16 cellular contexts compared by ENCODE assay signal in the genomic region with DNA sequence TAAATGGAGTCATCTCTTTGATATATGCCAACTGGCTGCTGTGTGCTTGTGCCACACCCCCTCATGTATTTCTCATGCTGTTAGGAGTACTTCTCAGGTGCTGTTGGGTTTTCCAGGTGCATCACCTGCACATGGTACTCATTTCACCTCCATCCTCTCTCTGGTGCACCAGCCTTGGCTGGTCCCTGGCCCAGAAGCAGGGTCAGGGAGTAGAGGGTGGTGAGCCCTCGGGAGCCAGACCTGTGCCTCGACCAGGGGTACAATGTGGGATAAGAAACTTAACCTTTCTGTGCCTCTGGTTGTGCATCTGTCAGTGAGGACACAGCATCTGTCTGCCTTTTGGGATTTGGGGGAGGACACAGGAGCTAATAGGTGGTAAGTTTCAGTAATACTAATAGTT. TPM values are rescaled to one million over a fixed set of nuclear protein-coding genes. Genes with fewer than 3 reads are reported as not detected.
DNase-seq lines count a peak whose midpoint lies in the region; ATAC-seq and TF ChIP-seq lines count a peak whose summit lies in the region.
"Had no signal": no experiment of that assay in that cellular context is flagged by ENCODE, and none has a peak within 500 bp of the region (broad histone marks: within the 10 kb centered on the region; RNA-seq: fewer than 3 reads in every experiment).

No MANE protein-coding gene starts in this region.

- no peak overlapping the region for H3K4me3 ChIP-seq in coronary artery
- H3K4me3 ChIP-seq: BLaER1, K562 had no signal

- H3K4me3 Mint-ChIP-seq in activated CD8-positive, alpha-beta T cell treated with anti-CD3 and anti-CD28 coated beads for 36 hours = no peak overlapping the region
- no peak overlapping the region for H3K4me3 Mint-ChIP-seq in activated CD8-positive, alpha-beta T cell treated with anti-CD3 and anti-CD28 coated beads, Interleukin-2, amount 10 ng/mL, durations not matched to agents 7 days and 5 days
- no peak overlapping the region for H3K4me3 Mint-ChIP-seq in CD4-positive, alpha-beta T cell

- no peaks in the 10 kb centered on the region for H3K27me3 ChIP-seq in CD4-positive, alpha-beta T cell (ENCODE audit: control insufficient read depth, insufficient read depth, low read length)
- H3K27me3 ChIP-seq: BLaER1 had no signal

- peaks cover 62% of the 10 kb centered on the region for H3K36me3 Mint-ChIP-seq in activated CD8-positive, alpha-beta T cell treated with anti-CD3 and anti-CD28 coated beads for 36 hours (ENCODE audit: low read depth)
- peaks cover 73% of the 10 kb centered on the region for H3K36me3 Mint-ChIP-seq in activated CD8-positive, alpha-beta T cell treated with anti-CD3 and anti-CD28 coated beads, Interleukin-2, amount 10 ng/mL, durations not matched to agents 7 days and 5 days (ENCODE audit: low read depth)
- peaks cover 100% of the 10 kb centered on the region for H3K36me3 Mint-ChIP-seq in CD4-positive, alpha-beta T cell (ENCODE audit: low read depth)

- POLR2A ChIA-PET in activated CD8-positive, alpha-beta T cell treated with anti-CD3 and anti-CD28 coated beads for 36 hours (lab: Charles Lee) = interaction anchor here (0.6 to 2.3 kb wide), 3 partner anchors 9 to 183 kb away, joined by 3 to 16 read pairs (median 3); no protein-coding TSS in a partner anchor
- POLR2A ChIA-PET in activated CD8-positive, alpha-beta T cell treated with anti-CD3 and anti-CD28 coated beads, Interleukin-2, amount 10 ng/mL, durations not matched to agents 7 days and 5 days (lab: Charles Lee) = interaction anchor here (0.6 kb wide), 1 partner anchor 87 kb away, joined by 3 read pairs; no protein-coding TSS in a partner anchor
- POLR2A ChIA-PET in CD4-positive, alpha-beta T cell (lab: Charles Lee) = no interaction called here

- no peaks in the 10 kb centered on the region for H3K27me3 Mint-ChIP-seq in activated CD8-positive, alpha-beta T cell treated with anti-CD3 and anti-CD28 coated beads for 36 hours
- H3K27me3 Mint-ChIP-seq in activated CD8-positive, alpha-beta T cell treated with anti-CD3 and anti-CD28 coated beads, Interleukin-2, amount 10 ng/mL, durations not matched to agents 7 days and 5 days (ENCODE audit: low read depth) = no peaks in the 10 kb centered on the region
- H3K27me3 Mint-ChIP-seq in CD4-positive, alpha-beta T cell = no peaks in the 10 kb centered on the region

- no peak for ATAC-seq in activated CD8-positive, alpha-beta T cell treated with anti-CD3 and anti-CD28 coated beads for 36 hours
- no peak for ATAC-seq in activated CD8-positive, alpha-beta T cell treated with anti-CD3 and anti-CD28 coated beads, Interleukin-2, amount 10 ng/mL, durations not matched to agents 7 days and 5 days
- ATAC-seq in CD4-positive, alpha-beta T cell (ENCODE audit: poor library complexity) = no peak
- no peak for ATAC-seq in sciatic nerve
- ATAC-seq: K562, Panc1 had no signal

- no peak overlapping the region for H3K27ac ChIP-seq in CD4-positive, alpha-beta T cell (ENCODE audit: low read depth, low read length)
- H3K27ac ChIP-seq in coronary artery = no peak overlapping the region
- H3K27ac ChIP-seq: BLaER1 had no signal

- peaks cover 21% of the 10 kb centered on the region for H3K4me1 Mint-ChIP-seq in activated CD8-positive, alpha-beta T cell treated with anti-CD3 and anti-CD28 coated beads for 36 hours (ENCODE audit: low read depth)
- peaks cover 56% of the 10 kb centered on the region for H3K4me1 Mint-ChIP-seq in activated CD8-positive, alpha-beta T cell treated with anti-CD3 and anti-CD28 coated beads, Interleukin-2, amount 10 ng/mL, durations not matched to agents 7 days and 5 days (ENCODE audit: low read depth)
- peaks cover 27% of the 10 kb centered on the region for H3K4me1 Mint-ChIP-seq in CD4-positive, alpha-beta T cell (ENCODE audit: low read depth)

- TF ChIP-seq CTCF in activated CD8-positive, alpha-beta T cell treated with anti-CD3 and anti-CD28 coated beads for 36 hours (IDR thresholded peaks at IDR 0.05) = no peak
- no peak for TF ChIP-seq CTCF in CD4-positive, alpha-beta T cell (IDR thresholded peaks at IDR 0.05)
- TF ChIP-seq CTCF in coronary artery (IDR thresholded peaks at IDR 0.05) = no peak

- DNase-seq in activated CD8-positive, alpha-beta T cell treated with anti-CD3 and anti-CD28 coated beads for 36 hours = no peak
- no peak for DNase-seq in activated CD8-positive, alpha-beta T cell treated with anti-CD3 and anti-CD28 coated beads, Interleukin-2, amount 10 ng/mL, durations not matched to agents 7 days and 5 days
- no peak for DNase-seq in CD4-positive, alpha-beta T cell
- peak; percentile 28 for DNase-seq in coronary artery (ENCODE audit: low spot score)
- peak; percentile 9 for DNase-seq in sciatic nerve (ENCODE audit: low spot score)
- no peak for DNase-seq in NCI-H187 (lab: John Stamatoyannopoulos, UW)
- DNase-seq in activated CD4-positive, alpha-beta T cell treated with anti-CD3 and anti-CD28 coated beads, Interleukin-2, amount 50 U/mL, for 48 hours = no peak
- DNase-seq: COR-L47, DMS153, MV-4-11, NCI-H1417 treated with DMSO at 0.1 percent for 48 hours, NCI-H2081 treated with DMSO at 0.1 percent for 48 hours, NCI-H524 treated with DMSO at 0.1 percent for 48 hours had no signal

- no peaks in the 10 kb centered on the region for H3K9me3 ChIP-seq in CD4-positive, alpha-beta T cell (ENCODE audit: control insufficient read depth, low read length)
- H3K9me3 ChIP-seq: BLaER1 had no signal

- CTCF ChIA-PET in activated CD8-positive, alpha-beta T cell treated with anti-CD3 and anti-CD28 coated beads for 36 hours (lab: Charles Lee) = interaction anchor here (1.2 kb wide), 1 partner anchor 10 kb away, joined by 3 read pairs; no protein-coding TSS in a partner anchor
- CTCF ChIA-PET in activated CD8-positive, alpha-beta T cell treated with anti-CD3 and anti-CD28 coated beads, Interleukin-2, amount 10 ng/mL, durations not matched to agents 7 days and 5 days (lab: Charles Lee) = interaction anchor here (1.6 kb wide), 1 partner anchor 192 kb away, joined by 4 read pairs; no protein-coding TSS in a partner anchor
- CTCF ChIA-PET in CD4-positive, alpha-beta T cell (lab: Charles Lee) = no interaction called here

- no peaks in the 10 kb centered on the region for H3K9me3 Mint-ChIP-seq in activated CD8-positive, alpha-beta T cell treated with anti-CD3 and anti-CD28 coated beads for 36 hours
- no peaks in the 10 kb centered on the region for H3K9me3 Mint-ChIP-seq in activated CD8-positive, alpha-beta T cell treated with anti-CD3 and anti-CD28 coated beads, Interleukin-2, amount 10 ng/mL, durations not matched to agents 7 days and 5 days (ENCODE audit: insufficient read depth)
- no peaks in the 10 kb centered on the region for H3K9me3 Mint-ChIP-seq in CD4-positive, alpha-beta T cell

- intact Hi-C loops in activated CD8-positive, alpha-beta T cell treated with anti-CD3 and anti-CD28 coated beads for 36 hours (cut with micrococcal nuclease) = no loop called here
- intact Hi-C loops in CD4-positive, alpha-beta T cell (cut with DNase I, micrococcal nuclease) = no loop called here
- intact Hi-C loops in sciatic nerve (cut with DNase I) = no loop called here

- H3K27ac Mint-ChIP-seq in activated CD8-positive, alpha-beta T cell treated with anti-CD3 and anti-CD28 coated beads for 36 hours = peak overlapping the region; percentile 30
- no peak overlapping the region for H3K27ac Mint-ChIP-seq in activated CD8-positive, alpha-beta T cell treated with anti-CD3 and anti-CD28 coated beads, Interleukin-2, amount 10 ng/mL, durations not matched to agents 7 days and 5 days
- peak overlapping the region; percentile 15 for H3K27ac Mint-ChIP-seq in CD4-positive, alpha-beta T cell

RNA-seq across cellular contexts. Expression of a gene that starts 38.5 kb away (rescaled TPM):
- 10 to 100 TPM; 40.4 to 42.5 TPM for total RNA-seq in activated CD8-positive, alpha-beta T cell treated with anti-CD3 and anti-CD28 coated beads for 36 hours
- total RNA-seq in activated CD8-positive, alpha-beta T cell treated with anti-CD3 and anti-CD28 coated beads, Interleukin-2, amount 10 ng/mL, durations not matched to agents 7 days and 5 days = 10 to 100 TPM; 35.8 to 37.5 TPM
- 100 to 1,000 TPM; 109 to 112 TPM for total RNA-seq in CD4-positive, alpha-beta T cell
- total RNA-seq in sciatic nerve = 64.7 TPM

RNA-seq across cellular contexts. Expression of a gene that starts 45.8 kb away (rescaled TPM):
- 100 to 1,000 TPM; 221 to 230 TPM for total RNA-seq in activated CD8-positive, alpha-beta T cell treated with anti-CD3 and anti-CD28 coated beads for 36 hours
- 100 to 1,000 TPM; 204 TPM for total RNA-seq in activated CD8-positive, alpha-beta T cell treated with anti-CD3 and anti-CD28 coated beads, Interleukin-2, amount 10 ng/mL, durations not matched to agents 7 days and 5 days
- total RNA-seq in CD4-positive, alpha-beta T cell = 1 to 10 TPM; 5.6 to 6.9 TPM
- total RNA-seq in sciatic nerve = 4.6 TPM

Comparison
In these comparisons a context has a peak if more than half of its experiments do, and no peak if none do; other contexts are left out.
1. DNase-seq: peak in coronary artery (single experiment) and sciatic nerve (single experiment); none in activated CD8-positive, alpha-beta T cell treated with anti-CD3 and anti-CD28 coated beads for 36 hours (single experiment), activated CD8-positive, alpha-beta T cell treated with anti-CD3 and anti-CD28 coated beads, Interleukin-2, amount 10 ng/mL, durations not matched to agents 7 days and 5 days (single experiment), CD4-positive, alpha-beta T cell (0 of 10), NCI-H187 (0 of 2) and activated CD4-positive, alpha-beta T cell treated with anti-CD3 and anti-CD28 coated beads, Interleukin-2, amount 50 U/mL, for 48 hours (0 of 2).
2. RNA of a gene that starts 45.8 kb away (total RNA-seq): 221 to 230 TPM in activated CD8-positive, alpha-beta T cell treated with anti-CD3 and anti-CD28 coated beads for 36 hours and 204 TPM in activated CD8-positive, alpha-beta T cell treated with anti-CD3 and anti-CD28 coated beads, Interleukin-2, amount 10 ng/mL, durations not matched to agents 7 days and 5 days; 5.6 to 6.9 TPM in CD4-positive, alpha-beta T cell and 4.6 TPM in sciatic nerve (single experiment); every median in the first group is over 10 times any median in the second.